9 cellular contexts compared by ENCODE assay signal in genomic region chr13:51714663-51715168, GRCh38.
DNase-seq lines count a peak whose midpoint lies in the region; ATAC-seq and TF ChIP-seq lines count a peak whose summit lies in the region.
"Had no signal": no experiment of that assay in that cellular context is flagged by ENCODE, and none has a peak within 500 bp of the region (broad histone marks: within the 10 kb centered on the region; RNA-seq: fewer than 3 reads in every experiment).

No MANE protein-coding gene starts in this region.

- ATAC-seq in GM18498 (IDR thresholded peaks at IDR 0.05; ENCODE audit: unreplicated experiment), result peak; percentile 85
- peak; percentile 95 for ATAC-seq in HG02852 (IDR thresholded peaks at IDR 0.05; ENCODE audit: unreplicated experiment)
- no peak for ATAC-seq in GM18909 (IDR thresholded peaks at IDR 0.05; ENCODE audit: poor library complexity, unreplicated experiment)

- no peak overlapping the region for H2AFZ ChIP-seq in hepatocyte

- no peaks in the 10 kb centered on the region for H3K9me3 ChIP-seq in hepatocyte (ENCODE audit: low read depth)

- 79% methylated on average over 2 of the region's 2 CpGs for WGBS in hepatocyte (ENCODE audit: low lambda C conversion rate, missing lambda C conversion rate)

- no peak overlapping the region for H3K4me3 ChIP-seq in hepatocyte

- H3K27ac ChIP-seq in hepatocyte, result peak overlapping the region; percentile 39
- H3K27ac ChIP-seq: WERI-Rb-1 had no signal

- no peaks in the 10 kb centered on the region for H3K79me2 ChIP-seq in hepatocyte

- no peaks in the 10 kb centered on the region for H3K4me1 ChIP-seq in hepatocyte (ENCODE audit: insufficient read depth)

- H3K27me3 ChIP-seq in hepatocyte, result no peaks in the 10 kb centered on the region

- no peak for TF ChIP-seq CTCF in hepatocyte (IDR thresholded peaks at IDR 0.05; ENCODE audit: poor library complexity)

- H3K36me3 ChIP-seq in hepatocyte (replicated peaks; ENCODE audit: insufficient read depth, low read depth), result no peaks in the 10 kb centered on the region
- H3K36me3 ChIP-seq: WERI-Rb-1 had no signal

- H4K20me1 ChIP-seq in hepatocyte (ENCODE audit: insufficient read depth, poor library complexity, severe bottlenecking), result no peaks in the 10 kb centered on the region

- H3K4me2 ChIP-seq in hepatocyte, result no peak overlapping the region

- no peaks in the 10 kb centered on the region for H3K9me2 ChIP-seq in hepatocyte (replicated peaks; ENCODE audit: insufficient read depth)

- DNase-seq in OCI-M1 (lab: John Stamatoyannopoulos, UW) (peak; percentile 57), hepatocyte (ENCODE audit: low spot score) (no peak), NCI-H1105 treated with DMSO at 0.1 percent for 48 hours (lab: John Stamatoyannopoulos, UW) (no peak), foreskin melanocyte (no peak)
- no peak for DNase-seq in activated T-cell treated with anti-CD3 and anti-CD28 coated beads, Interleukin-2, amount 50 U/mL, for 1 hour
- DNase-seq: WERI-Rb-1 had no signal
